ENCODE assay signal across 16 cellular contexts in the genomic region with DNA sequence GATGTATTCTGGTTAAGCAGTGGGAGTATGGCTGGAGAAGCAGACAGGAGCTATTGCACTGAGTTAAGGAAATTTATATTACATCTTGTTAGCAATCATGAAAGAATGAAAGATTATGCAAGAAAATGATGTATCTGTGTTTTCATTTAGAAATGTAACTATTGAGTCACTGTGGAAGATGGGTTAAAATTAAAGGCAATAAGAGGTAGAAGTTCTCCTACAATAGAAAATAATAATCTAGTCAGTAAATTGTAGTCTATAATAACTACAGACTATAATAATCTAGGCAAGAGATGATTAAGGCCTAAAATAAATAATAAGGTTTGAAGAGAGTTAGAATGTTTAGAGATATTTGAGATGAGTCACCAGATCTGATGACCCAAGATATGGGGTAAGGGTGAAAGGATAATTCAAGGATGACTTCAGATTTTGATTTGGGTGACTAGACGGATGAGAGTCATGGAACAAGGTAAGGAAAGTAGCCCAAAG.
DNase-seq lines count a peak whose midpoint lies in the region; ATAC-seq and TF ChIP-seq lines count a peak whose summit lies in the region.
"Had no signal": no experiment of that assay in that cellular context is flagged by ENCODE, and none has a peak within 500 bp of the region (broad histone marks: within the 10 kb centered on the region; RNA-seq: fewer than 3 reads in every experiment).

No MANE protein-coding gene starts in this region.

- H3K27me3 ChIP-seq in osteoblast (ENCODE audit: insufficient read depth, low read length) (no peaks in the 10 kb centered on the region), Peyer's patch (no peaks in the 10 kb centered on the region)
- H3K27me3 ChIP-seq: neural progenitor cell had no signal

- no peaks in the 10 kb centered on the region for H4K20me1 ChIP-seq in osteoblast (ENCODE audit: insufficient read depth, low read length)

- no peaks in the 10 kb centered on the region for H3K36me3 ChIP-seq in osteoblast (ENCODE audit: insufficient read depth, low read length)
- no peaks in the 10 kb centered on the region for H3K36me3 ChIP-seq in Peyer's patch
- H3K36me3 ChIP-seq: neural progenitor cell had no signal

- H2AFZ ChIP-seq in osteoblast (ENCODE audit: low read length) = peak overlapping the region; percentile 27
- H2AFZ ChIP-seq: neural progenitor cell had no signal

- H3K4me1 Mint-ChIP-seq in stimulated activated naive CD8-positive, alpha-beta T cell treated with anti-CD3 and anti-CD28 coated beads, Interleukin-15, amount 100 ng/mL, for 72 hours = no peaks in the 10 kb centered on the region
- H3K4me1 Mint-ChIP-seq: activated naive CD4-positive, alpha-beta T cell treated with anti-CD3 and anti-CD28 coated beads, Interleukin-2, amount 50 U/mL, for 24 hours had no signal

- TF ChIP-seq CTCF in osteoblast (IDR thresholded peaks at IDR 0.05; ENCODE audit: extremely low read depth, low read depth, low read length) (no peak), Peyer's patch (IDR thresholded peaks at IDR 0.05) (no peak)

- H3K4me3 ChIP-seq in osteoblast (ENCODE audit: insufficient read depth, low read length) (no peak overlapping the region), Peyer's patch (no peak overlapping the region)
- H3K4me3 ChIP-seq: neural progenitor cell had no signal

- H3K4me1 ChIP-seq in osteoblast (ENCODE audit: insufficient read depth, low read length) = peaks cover 21% of the 10 kb centered on the region
- H3K4me1 ChIP-seq in Peyer's patch = no peaks in the 10 kb centered on the region

- peak; percentile 65 for DNase-seq in EH (ENCODE audit: low read depth)
- peak; percentile 39 for DNase-seq in NCI-H69 (lab: John Stamatoyannopoulos, UW)
- no peak for DNase-seq in epithelial cell of prostate (ENCODE audit: low read depth, low spot score)
- no peak for DNase-seq in osteoblast (ENCODE audit: insufficient read length, low spot score, missing footprints)
- no peak for DNase-seq in Peyer's patch
- DNase-seq in 8988T = no peak
- DNase-seq in stimulated activated naive CD8-positive, alpha-beta T cell treated with anti-CD3 and anti-CD28 coated beads, Interleukin-15, amount 100 ng/mL, for 72 hours = no peak
- DNase-seq: activated CD4-positive, CD25-positive, alpha-beta regulatory T cell treated with anti-CD3 and anti-CD28 coated beads, Interleukin-2, amount 50 U/mL, for 72 hours; COR-L47; H7; MM.1S; stimulated activated naive CD8-positive, alpha-beta T cell treated with anti-CD3 and anti-CD28 coated beads, Interleukin-15, Interleukin-2, amounts not matched to agents 100 U/mL and 50 U/mL, for 24 hours; SW 1271 had no signal

- no peak overlapping the region for H3K4me2 ChIP-seq in osteoblast (ENCODE audit: insufficient read depth, low read length)
- H3K4me2 ChIP-seq: neural progenitor cell had no signal

- no peak overlapping the region for H3K27ac Mint-ChIP-seq in stimulated activated naive CD8-positive, alpha-beta T cell treated with anti-CD3 and anti-CD28 coated beads, Interleukin-15, amount 100 ng/mL, for 72 hours
- H3K27ac Mint-ChIP-seq: activated naive CD4-positive, alpha-beta T cell treated with anti-CD3 and anti-CD28 coated beads, Interleukin-2, amount 50 U/mL, for 24 hours; neural progenitor cell had no signal

- H3K27me3 Mint-ChIP-seq in stimulated activated naive CD8-positive, alpha-beta T cell treated with anti-CD3 and anti-CD28 coated beads, Interleukin-15, amount 100 ng/mL, for 72 hours = no peaks in the 10 kb centered on the region
- H3K27me3 Mint-ChIP-seq: activated naive CD4-positive, alpha-beta T cell treated with anti-CD3 and anti-CD28 coated beads, Interleukin-2, amount 50 U/mL, for 24 hours had no signal

- H3K9me3 ChIP-seq in osteoblast (ENCODE audit: low read depth, low read length) (no peaks in the 10 kb centered on the region), Peyer's patch (no peaks in the 10 kb centered on the region)

- H3K27ac ChIP-seq in epithelial cell of prostate (peak overlapping the region; percentile 54), osteoblast (ENCODE audit: low read depth, low read length) (peak overlapping the region; percentile 79), Peyer's patch (no peak overlapping the region)
- H3K27ac ChIP-seq: neural progenitor cell had no signal

- no peak overlapping the region for H3K4me3 Mint-ChIP-seq in stimulated activated naive CD8-positive, alpha-beta T cell treated with anti-CD3 and anti-CD28 coated beads, Interleukin-15, amount 100 ng/mL, for 72 hours
- H3K4me3 Mint-ChIP-seq: activated naive CD4-positive, alpha-beta T cell treated with anti-CD3 and anti-CD28 coated beads, Interleukin-2, amount 50 U/mL, for 24 hours; neural progenitor cell had no signal

- no peaks in the 10 kb centered on the region for H3K79me2 ChIP-seq in osteoblast (ENCODE audit: insufficient read depth, low read length)

- no peak for TF ChIP-seq POLR2A in Peyer's patch (IDR thresholded peaks at IDR 0.05)

- peaks cover 0 to 6% of the 10 kb centered on the region in 2 donors for H3K9me3 Mint-ChIP-seq in stimulated activated naive CD8-positive, alpha-beta T cell treated with anti-CD3 and anti-CD28 coated beads, Interleukin-15, amount 100 ng/mL, for 72 hours
- H3K9me3 Mint-ChIP-seq: neural progenitor cell had no signal

- no peak for ATAC-seq in GM19463 (IDR thresholded peaks at IDR 0.05; ENCODE audit: unreplicated experiment)
- no peak for ATAC-seq in stimulated activated naive CD8-positive, alpha-beta T cell treated with anti-CD3 and anti-CD28 coated beads, Interleukin-15, amount 100 ng/mL, for 72 hours
- ATAC-seq: stimulated activated naive CD8-positive, alpha-beta T cell treated with anti-CD3 and anti-CD28 coated beads, Interleukin-15, Interleukin-2, amounts not matched to agents 100 U/mL and 50 U/mL, for 24 hours had no signal

Comparison
In these comparisons a context has a peak if more than half of its experiments do, and no peak if none do; other contexts are left out.
1. DNase-seq: peak in EH (single experiment) and NCI-H69 (single experiment); none in epithelial cell of prostate (single experiment), osteoblast (single experiment), Peyer's patch (0 of 3), 8988T (single experiment) and stimulated activated naive CD8-positive, alpha-beta T cell treated with anti-CD3 and anti-CD28 coated beads, Interleukin-15, amount 100 ng/mL, for 72 hours (0 of 2).
2. H3K27ac ChIP-seq: peak in epithelial cell of prostate (single experiment) and osteoblast (single experiment); none in Peyer's patch (0 of 4).